19 cellular contexts compared by ENCODE assay signal in genomic region chr13:42113478-42113877, GRCh38.
DNase-seq lines count a peak whose midpoint lies in the region; ATAC-seq and TF ChIP-seq lines count a peak whose summit lies in the region.
"Had no signal": no experiment of that assay in that cellular context is flagged by ENCODE, and none has a peak within 500 bp of the region (broad histone marks: within the 10 kb centered on the region; RNA-seq: fewer than 3 reads in every experiment).

No MANE protein-coding gene starts in this region.

- no peaks in the 10 kb centered on the region for H3K36me3 Mint-ChIP-seq in natural killer cell treated with Interleukin-12 subunit alpha and Interleukin-12 subunit beta and Interleukin-15 and Interleukin-18, amount 100 ng/mL, for 72 hours

- H3K36me3 ChIP-seq in BLaER1 (no peaks in the 10 kb centered on the region), Loucy (ENCODE audit: insufficient read depth, low read length) (no peaks in the 10 kb centered on the region), WERI-Rb-1 (no peaks in the 10 kb centered on the region), esophagus squamous epithelium (no peaks in the 10 kb centered on the region)

- peak; percentile 7 for DNase-seq in WERI-Rb-1
- peak; percentile 63 for DNase-seq in left kidney (ENCODE audit: low read depth, low spot score)
- DNase-seq in natural killer cell treated with Interleukin-12 subunit alpha and Interleukin-12 subunit beta and Interleukin-15 and Interleukin-18, amount 100 ng/mL, for 72 hours (ENCODE audit: low spot score) = no peak
- DNase-seq in esophagus squamous epithelium (lab: John Stamatoyannopoulos, UW) = no peak
- no peak for DNase-seq in NCI-H146 (lab: John Stamatoyannopoulos, UW)
- DNase-seq: DMS153, KG1, NCI-H1048, NCI-H1436 treated with DMSO at 0.1 percent for 48 hours, NCI-H2081, NCI-H526, OCI-M1 had no signal

- H3K4me1 Mint-ChIP-seq in natural killer cell treated with Interleukin-12 subunit alpha and Interleukin-12 subunit beta and Interleukin-15 and Interleukin-18, amount 100 ng/mL, for 72 hours (ENCODE audit: low read depth in 2 of 2) = peaks cover 4 to 8% of the 10 kb centered on the region in 2 donors

- ATAC-seq in natural killer cell treated with Interleukin-12 subunit alpha and Interleukin-12 subunit beta and Interleukin-15 and Interleukin-18, amount 100 ng/mL, for 72 hours = no peak
- no peak for ATAC-seq in GM19035 (IDR thresholded peaks at IDR 0.05; ENCODE audit: unreplicated experiment)
- ATAC-seq: GM23338, HCT116 had no signal

- H2AFZ ChIP-seq in Loucy (ENCODE audit: low read length) = no peak overlapping the region
- H2AFZ ChIP-seq: GM23338 had no signal

- H3K4me1 ChIP-seq in BLaER1 (peaks cover 24% of the 10 kb centered on the region), Loucy (ENCODE audit: insufficient read depth, low read length, poor library complexity, severe bottlenecking) (peaks cover 40% of the 10 kb centered on the region), esophagus squamous epithelium (peaks cover 0 to 23% (median 0%) of the 10 kb centered on the region in 3 donors)

- H3K9me3 ChIP-seq in BLaER1 (no peaks in the 10 kb centered on the region), Loucy (ENCODE audit: insufficient read depth, low read depth, low read length) (no peaks in the 10 kb centered on the region), WERI-Rb-1 (ENCODE audit: severe bottlenecking) (no peaks in the 10 kb centered on the region), esophagus squamous epithelium (no peaks in the 10 kb centered on the region)

- no peak overlapping the region for H3K9ac ChIP-seq in BLaER1
- no peak overlapping the region for H3K9ac ChIP-seq in Loucy (ENCODE audit: low read depth, low read length, poor library complexity, severe bottlenecking)

- H3K4me3 Mint-ChIP-seq in natural killer cell treated with Interleukin-12 subunit alpha and Interleukin-12 subunit beta and Interleukin-15 and Interleukin-18, amount 100 ng/mL, for 72 hours = no peak overlapping the region
- H3K4me3 Mint-ChIP-seq: GM23338 had no signal

- WGBS in esophagus squamous epithelium, 2 donors = 69% methylated on average over 5 of the region's 5 CpGs

- H3K9me3 Mint-ChIP-seq in natural killer cell treated with Interleukin-12 subunit alpha and Interleukin-12 subunit beta and Interleukin-15 and Interleukin-18, amount 100 ng/mL, for 72 hours = no peaks in the 10 kb centered on the region
- H3K9me3 Mint-ChIP-seq: GM23338 had no signal

- H3K27ac ChIP-seq in BLaER1 = no peak overlapping the region
- H3K27ac ChIP-seq in WERI-Rb-1 = no peak overlapping the region
- H3K27ac ChIP-seq in esophagus squamous epithelium = no peak overlapping the region
- H3K27ac ChIP-seq: C4-2B, RWPE1 had no signal

- 0 out of 2 replicates have a peak, but pooled peaks cover 4% of the 10 kb centered on the region for H3K79me2 ChIP-seq in Loucy (ENCODE audit: insufficient read depth, low read length)

- H3K27me3 Mint-ChIP-seq in natural killer cell treated with Interleukin-12 subunit alpha and Interleukin-12 subunit beta and Interleukin-15 and Interleukin-18, amount 100 ng/mL, for 72 hours = peaks cover 10% of the 10 kb centered on the region in 2 donors

- H3K27me3 ChIP-seq in BLaER1 (no peaks in the 10 kb centered on the region), Loucy (ENCODE audit: insufficient read depth, low read length, poor library complexity, severe bottlenecking) (no peaks in the 10 kb centered on the region), WERI-Rb-1 (ENCODE audit: insufficient read depth, low read depth, severe bottlenecking) (no peaks in the 10 kb centered on the region), esophagus squamous epithelium (no peaks in the 10 kb centered on the region)

- H4K20me1 ChIP-seq in BLaER1 (peaks cover 74% of the 10 kb centered on the region), Loucy (ENCODE audit: insufficient read depth, low read length, poor library complexity, severe bottlenecking) (no peaks in the 10 kb centered on the region)

- H3F3A ChIP-seq in Loucy (ENCODE audit: low read depth) = no peaks in the 10 kb centered on the region

- TF ChIP-seq CTCF in Loucy (conservative IDR thresholded peaks at IDR 0.05; ENCODE audit: low read length) (no peak), WERI-Rb-1 (IDR thresholded peaks at IDR 0.05; ENCODE audit: low read depth, low read length) (no peak), esophagus squamous epithelium (IDR thresholded peaks at IDR 0.05) (no peak)

- no peak overlapping the region for H3K27ac Mint-ChIP-seq in natural killer cell treated with Interleukin-12 subunit alpha and Interleukin-12 subunit beta and Interleukin-15 and Interleukin-18, amount 100 ng/mL, for 72 hours
- H3K27ac Mint-ChIP-seq: GM23338 had no signal

- H3K4me2 ChIP-seq in BLaER1 (peak overlapping the region; percentile 44), Loucy (ENCODE audit: low read depth, low read length, poor library complexity, severe bottlenecking) (peak overlapping the region; percentile 33)
- H3K4me2 ChIP-seq: GM23338 had no signal

- H3K9me2 ChIP-seq in Loucy (replicated peaks; ENCODE audit: low read depth, low read length) = no peaks in the 10 kb centered on the region

- intact Hi-C loops in esophagus squamous epithelium (cut with DNase I) = loop anchor here (10.0 kb wide), 1 partner anchor 449 kb away; no protein-coding TSS in a partner anchor

- TF ChIP-seq POLR2A in esophagus squamous epithelium (IDR thresholded peaks at IDR 0.05) = no peak

- no peak overlapping the region for H3K4me3 ChIP-seq in BLaER1
- H3K4me3 ChIP-seq in Loucy (ENCODE audit: low read length, poor library complexity, severe bottlenecking) = peak overlapping the region; percentile 14
- no peak overlapping the region for H3K4me3 ChIP-seq in WERI-Rb-1 (ENCODE audit: low read depth, low read length)
- H3K4me3 ChIP-seq in esophagus squamous epithelium = no peak overlapping the region
- H3K4me3 ChIP-seq: GM23338 had no signal

Comparison
In these comparisons a context has a peak if more than half of its experiments do, and no peak if none do; other contexts are left out.
1. DNase-seq: peak in WERI-Rb-1 (single experiment) and left kidney (single experiment); none in natural killer cell treated with Interleukin-12 subunit alpha and Interleukin-12 subunit beta and Interleukin-15 and Interleukin-18, amount 100 ng/mL, for 72 hours (single experiment), esophagus squamous epithelium (single experiment) and NCI-H146 (single experiment).